Comparison of ENCODE assay signal across 1 cellular context in the genomic region with DNA sequence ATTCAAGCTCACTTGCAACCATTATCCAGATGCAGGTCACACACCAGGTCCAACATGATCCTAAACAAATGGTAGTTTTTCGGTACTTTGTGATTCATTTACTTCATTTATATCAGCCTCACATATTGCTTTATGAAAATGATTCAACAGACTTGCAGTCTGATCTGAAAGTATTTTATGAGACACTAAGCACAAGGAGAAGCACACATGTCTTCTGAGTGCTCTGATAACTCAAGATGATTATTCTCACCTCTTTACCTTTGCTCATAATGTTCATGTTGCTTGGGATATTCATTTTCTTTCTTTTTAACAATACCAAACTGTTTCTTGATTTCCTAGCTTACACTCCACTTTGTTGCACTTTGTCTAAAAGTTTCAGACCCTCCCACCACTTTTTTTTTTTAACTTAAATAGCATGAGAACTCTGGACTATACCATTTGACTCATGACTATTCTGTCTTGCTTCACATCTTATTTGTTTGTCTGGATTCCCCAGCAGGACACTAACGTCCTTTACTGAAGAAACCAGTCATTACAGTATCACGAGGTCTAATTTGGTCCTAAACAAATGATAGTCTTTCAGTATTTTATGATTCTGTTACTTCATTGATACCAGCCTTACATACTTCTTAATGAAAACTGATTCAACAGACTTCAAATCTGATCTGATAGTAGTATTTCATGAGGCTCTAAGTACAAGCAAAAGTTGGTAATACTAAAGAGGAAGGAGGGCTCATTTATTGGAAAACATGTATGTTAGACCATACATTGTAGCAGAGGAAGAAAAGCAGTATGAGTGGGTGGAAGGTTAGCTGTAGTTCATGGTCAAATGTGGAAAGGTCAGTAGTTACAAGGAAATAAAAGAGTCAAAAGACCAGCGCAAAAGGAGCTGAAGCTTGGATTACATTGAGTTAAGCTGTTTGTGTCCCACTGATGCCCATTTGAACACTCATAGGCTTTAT.
TF ChIP-seq lines count a peak whose summit lies in the region.

No MANE protein-coding gene starts in this region.

TF ChIP-seq in HepG2, 621 proteins besides CTCF, POLR2A, EP300 and RAD21 (continued from another document and continues in another):
- TF ChIP-seq, protein P1, sequence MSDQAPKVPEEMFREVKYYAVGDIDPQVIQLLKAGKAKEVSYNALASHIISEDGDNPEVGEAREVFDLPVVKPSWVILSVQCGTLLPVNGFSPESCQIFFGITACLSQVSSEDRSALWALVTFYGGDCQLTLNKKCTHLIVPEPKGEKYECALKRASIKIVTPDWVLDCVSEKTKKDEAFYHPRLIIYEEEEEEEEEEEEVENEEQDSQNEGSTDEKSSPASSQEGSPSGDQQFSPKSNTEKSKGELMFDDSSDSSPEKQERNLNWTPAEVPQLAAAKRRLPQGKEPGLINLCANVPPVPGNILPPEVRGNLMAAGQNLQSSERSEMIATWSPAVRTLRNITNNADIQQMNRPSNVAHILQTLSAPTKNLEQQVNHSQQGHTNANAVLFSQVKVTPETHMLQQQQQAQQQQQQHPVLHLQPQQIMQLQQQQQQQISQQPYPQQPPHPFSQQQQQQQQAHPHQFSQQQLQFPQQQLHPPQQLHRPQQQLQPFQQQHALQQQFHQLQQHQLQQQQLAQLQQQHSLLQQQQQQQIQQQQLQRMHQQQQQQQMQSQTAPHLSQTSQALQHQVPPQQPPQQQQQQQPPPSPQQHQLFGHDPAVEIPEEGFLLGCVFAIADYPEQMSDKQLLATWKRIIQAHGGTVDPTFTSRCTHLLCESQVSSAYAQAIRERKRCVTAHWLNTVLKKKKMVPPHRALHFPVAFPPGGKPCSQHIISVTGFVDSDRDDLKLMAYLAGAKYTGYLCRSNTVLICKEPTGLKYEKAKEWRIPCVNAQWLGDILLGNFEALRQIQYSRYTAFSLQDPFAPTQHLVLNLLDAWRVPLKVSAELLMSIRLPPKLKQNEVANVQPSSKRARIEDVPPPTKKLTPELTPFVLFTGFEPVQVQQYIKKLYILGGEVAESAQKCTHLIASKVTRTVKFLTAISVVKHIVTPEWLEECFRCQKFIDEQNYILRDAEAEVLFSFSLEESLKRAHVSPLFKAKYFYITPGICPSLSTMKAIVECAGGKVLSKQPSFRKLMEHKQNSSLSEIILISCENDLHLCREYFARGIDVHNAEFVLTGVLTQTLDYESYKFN (CRISPR knock-in tag; conservative IDR thresholded peaks at IDR 0.05) = no peak
- no peak for TF ChIP-seq ZFP62 (CRISPR knock-in tag; IDR thresholded peaks at IDR 0.05)
- TF ChIP-seq, protein P2, sequence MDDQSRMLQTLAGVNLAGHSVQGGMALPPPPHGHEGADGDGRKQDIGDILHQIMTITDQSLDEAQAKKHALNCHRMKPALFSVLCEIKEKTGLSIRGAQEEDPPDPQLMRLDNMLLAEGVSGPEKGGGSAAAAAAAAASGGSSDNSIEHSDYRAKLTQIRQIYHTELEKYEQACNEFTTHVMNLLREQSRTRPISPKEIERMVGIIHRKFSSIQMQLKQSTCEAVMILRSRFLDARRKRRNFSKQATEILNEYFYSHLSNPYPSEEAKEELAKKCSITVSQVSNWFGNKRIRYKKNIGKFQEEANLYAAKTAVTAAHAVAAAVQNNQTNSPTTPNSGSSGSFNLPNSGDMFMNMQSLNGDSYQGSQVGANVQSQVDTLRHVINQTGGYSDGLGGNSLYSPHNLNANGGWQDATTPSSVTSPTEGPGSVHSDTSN (CRISPR knock-in tag; IDR thresholded peaks at IDR 0.05; ENCODE audit: borderline replicate concordance) = no peak
- no peak for TF ChIP-seq ZNF713 (CRISPR knock-in tag; IDR thresholded peaks at IDR 0.05)
- TF ChIP-seq ZNF510 (CRISPR knock-in tag; IDR thresholded peaks at IDR 0.05; ENCODE audit: low read depth) = no peak
- no peak for TF ChIP-seq GATA4 (IDR thresholded peaks at IDR 0.05; ENCODE audit: borderline replicate concordance, low read depth)
- no peak for TF ChIP-seq XRCC5 (optimal IDR thresholded peaks at IDR 0.05; ENCODE audit: low read length)
- TF ChIP-seq NFIB (CRISPR knock-in tag; IDR thresholded peaks at IDR 0.05; ENCODE audit: borderline replicate concordance) = no peak
- no peak for TF ChIP-seq LCORL (IDR thresholded peaks at IDR 0.05)
- no peak for TF ChIP-seq LCORL (CRISPR knock-in tag; IDR thresholded peaks at IDR 0.05)
- TF ChIP-seq ZNF329 (CRISPR knock-in tag; IDR thresholded peaks at IDR 0.05; ENCODE audit: low read depth) = no peak
- TF ChIP-seq KLF6 (CRISPR knock-in tag; IDR thresholded peaks at IDR 0.05) = no peak
- no peak for TF ChIP-seq ZNF570 (CRISPR knock-in tag; IDR thresholded peaks at IDR 0.05; ENCODE audit: borderline replicate concordance)
- no peak for TF ChIP-seq ARID2 (CRISPR knock-in tag; IDR thresholded peaks at IDR 0.05; ENCODE audit: borderline replicate concordance)
- no peak for TF ChIP-seq MTA1 (CRISPR knock-in tag; IDR thresholded peaks at IDR 0.05; ENCODE audit: borderline replicate concordance)
- TF ChIP-seq TEAD3 (CRISPR knock-in tag; optimal IDR thresholded peaks at IDR 0.05; ENCODE audit: borderline replicate concordance) = no peak
- TF ChIP-seq MIXL1 (CRISPR knock-in tag; IDR thresholded peaks at IDR 0.05) = peak; percentile 19; the same call in 1 of the 2 replicates
- no peak for TF ChIP-seq ZNF460 (CRISPR knock-in tag; IDR thresholded peaks at IDR 0.05; ENCODE audit: borderline replicate concordance)
- no peak for TF ChIP-seq MYNN (CRISPR knock-in tag; IDR thresholded peaks at IDR 0.05; ENCODE audit: low read depth)
- no peak for TF ChIP-seq ONECUT2 (CRISPR knock-in tag; IDR thresholded peaks at IDR 0.05)
- no peak for TF ChIP-seq HNRNPUL1 (IDR thresholded peaks at IDR 0.05; ENCODE audit: low read depth, low read length)
- TF ChIP-seq, protein P3, sequence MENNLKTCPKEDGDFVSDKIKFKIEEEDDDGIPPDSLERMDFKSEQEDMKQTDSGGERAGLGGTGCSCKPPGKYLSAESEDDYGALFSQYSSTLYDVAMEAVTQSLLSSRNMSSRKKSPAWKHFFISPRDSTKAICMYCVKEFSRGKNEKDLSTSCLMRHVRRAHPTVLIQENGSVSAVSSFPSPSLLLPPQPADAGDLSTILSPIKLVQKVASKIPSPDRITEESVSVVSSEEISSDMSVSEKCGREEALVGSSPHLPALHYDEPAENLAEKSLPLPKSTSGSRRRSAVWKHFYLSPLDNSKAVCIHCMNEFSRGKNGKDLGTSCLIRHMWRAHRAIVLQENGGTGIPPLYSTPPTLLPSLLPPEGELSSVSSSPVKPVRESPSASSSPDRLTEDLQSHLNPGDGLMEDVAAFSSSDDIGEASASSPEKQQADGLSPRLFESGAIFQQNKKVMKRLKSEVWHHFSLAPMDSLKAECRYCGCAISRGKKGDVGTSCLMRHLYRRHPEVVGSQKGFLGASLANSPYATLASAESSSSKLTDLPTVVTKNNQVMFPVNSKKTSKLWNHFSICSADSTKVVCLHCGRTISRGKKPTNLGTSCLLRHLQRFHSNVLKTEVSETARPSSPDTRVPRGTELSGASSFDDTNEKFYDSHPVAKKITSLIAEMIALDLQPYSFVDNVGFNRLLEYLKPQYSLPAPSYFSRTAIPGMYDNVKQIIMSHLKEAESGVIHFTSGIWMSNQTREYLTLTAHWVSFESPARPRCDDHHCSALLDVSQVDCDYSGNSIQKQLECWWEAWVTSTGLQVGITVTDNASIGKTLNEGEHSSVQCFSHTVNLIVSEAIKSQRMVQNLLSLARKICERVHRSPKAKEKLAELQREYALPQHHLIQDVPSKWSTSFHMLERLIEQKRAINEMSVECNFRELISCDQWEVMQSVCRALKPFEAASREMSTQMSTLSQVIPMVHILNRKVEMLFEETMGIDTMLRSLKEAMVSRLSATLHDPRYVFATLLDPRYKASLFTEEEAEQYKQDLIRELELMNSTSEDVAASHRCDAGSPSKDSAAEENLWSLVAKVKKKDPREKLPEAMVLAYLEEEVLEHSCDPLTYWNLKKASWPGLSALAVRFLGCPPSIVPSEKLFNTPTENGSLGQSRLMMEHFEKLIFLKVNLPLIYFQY (CRISPR knock-in tag; IDR thresholded peaks at IDR 0.05; ENCODE audit: borderline replicate concordance) = no peak
- TF ChIP-seq, protein P4, sequence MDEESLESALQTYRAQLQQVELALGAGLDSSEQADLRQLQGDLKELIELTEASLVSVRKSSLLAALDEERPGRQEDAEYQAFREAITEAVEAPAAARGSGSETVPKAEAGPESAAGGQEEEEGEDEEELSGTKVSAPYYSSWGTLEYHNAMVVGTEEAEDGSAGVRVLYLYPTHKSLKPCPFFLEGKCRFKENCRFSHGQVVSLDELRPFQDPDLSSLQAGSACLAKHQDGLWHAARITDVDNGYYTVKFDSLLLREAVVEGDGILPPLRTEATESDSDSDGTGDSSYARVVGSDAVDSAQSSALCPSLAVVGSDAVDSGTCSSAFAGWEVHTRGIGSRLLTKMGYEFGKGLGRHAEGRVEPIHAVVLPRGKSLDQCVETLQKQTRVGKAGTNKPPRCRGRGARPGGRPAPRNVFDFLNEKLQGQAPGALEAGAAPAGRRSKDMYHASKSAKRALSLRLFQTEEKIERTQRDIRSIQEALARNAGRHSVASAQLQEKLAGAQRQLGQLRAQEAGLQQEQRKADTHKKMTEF (CRISPR knock-in tag; IDR thresholded peaks at IDR 0.05) = peak; percentile 19; the same call in 1 of the 2 replicates
- no peak for TF ChIP-seq KDM5A (IDR thresholded peaks at IDR 0.05; ENCODE audit: borderline replicate concordance, low read length)
- TF ChIP-seq ATF1 (CRISPR knock-in tag; IDR thresholded peaks at IDR 0.05) = no peak
- TF ChIP-seq, protein P5, sequence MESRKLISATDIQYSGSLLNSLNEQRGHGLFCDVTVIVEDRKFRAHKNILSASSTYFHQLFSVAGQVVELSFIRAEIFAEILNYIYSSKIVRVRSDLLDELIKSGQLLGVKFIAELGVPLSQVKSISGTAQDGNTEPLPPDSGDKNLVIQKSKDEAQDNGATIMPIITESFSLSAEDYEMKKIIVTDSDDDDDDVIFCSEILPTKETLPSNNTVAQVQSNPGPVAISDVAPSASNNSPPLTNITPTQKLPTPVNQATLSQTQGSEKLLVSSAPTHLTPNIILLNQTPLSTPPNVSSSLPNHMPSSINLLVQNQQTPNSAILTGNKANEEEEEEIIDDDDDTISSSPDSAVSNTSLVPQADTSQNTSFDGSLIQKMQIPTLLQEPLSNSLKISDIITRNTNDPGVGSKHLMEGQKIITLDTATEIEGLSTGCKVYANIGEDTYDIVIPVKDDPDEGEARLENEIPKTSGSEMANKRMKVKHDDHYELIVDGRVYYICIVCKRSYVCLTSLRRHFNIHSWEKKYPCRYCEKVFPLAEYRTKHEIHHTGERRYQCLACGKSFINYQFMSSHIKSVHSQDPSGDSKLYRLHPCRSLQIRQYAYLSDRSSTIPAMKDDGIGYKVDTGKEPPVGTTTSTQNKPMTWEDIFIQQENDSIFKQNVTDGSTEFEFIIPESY (CRISPR knock-in tag; IDR thresholded peaks at IDR 0.05) = no peak
- no peak for TF ChIP-seq ZNF251 (CRISPR knock-in tag; IDR thresholded peaks at IDR 0.05)
- TF ChIP-seq SOX6 (IDR thresholded peaks at IDR 0.05) = no peak
- no peak for TF ChIP-seq SOX6 (CRISPR knock-in tag; IDR thresholded peaks at IDR 0.05)
- TF ChIP-seq TEAD2 (CRISPR knock-in tag; IDR thresholded peaks at IDR 0.05) = no peak
- peak; percentile 53; the same call in 1 of the 2 replicates for TF ChIP-seq CEBPB (IDR thresholded peaks at IDR 0.05; ENCODE audit: borderline replicate concordance, low read depth, low read length)
- no peak for TF ChIP-seq ELF3 (CRISPR knock-in tag; IDR thresholded peaks at IDR 0.05)
- TF ChIP-seq ATRX (CRISPR knock-in tag; IDR thresholded peaks at IDR 0.05; ENCODE audit: borderline replicate concordance) = no peak
- TF ChIP-seq KLF16 (CRISPR knock-in tag; IDR thresholded peaks at IDR 0.05) = no peak
- TF ChIP-seq CREB1 (IDR thresholded peaks at IDR 0.05) = no peak
- peak; percentile 37; the same call in 1 of the 2 replicates for TF ChIP-seq CREB1 (CRISPR knock-in tag; IDR thresholded peaks at IDR 0.05)
- TF ChIP-seq HNF4A (CRISPR knock-in tag; IDR thresholded peaks at IDR 0.05) = peak; percentile 34; the same call in 1 of the 2 replicates
- TF ChIP-seq, protein P6, sequence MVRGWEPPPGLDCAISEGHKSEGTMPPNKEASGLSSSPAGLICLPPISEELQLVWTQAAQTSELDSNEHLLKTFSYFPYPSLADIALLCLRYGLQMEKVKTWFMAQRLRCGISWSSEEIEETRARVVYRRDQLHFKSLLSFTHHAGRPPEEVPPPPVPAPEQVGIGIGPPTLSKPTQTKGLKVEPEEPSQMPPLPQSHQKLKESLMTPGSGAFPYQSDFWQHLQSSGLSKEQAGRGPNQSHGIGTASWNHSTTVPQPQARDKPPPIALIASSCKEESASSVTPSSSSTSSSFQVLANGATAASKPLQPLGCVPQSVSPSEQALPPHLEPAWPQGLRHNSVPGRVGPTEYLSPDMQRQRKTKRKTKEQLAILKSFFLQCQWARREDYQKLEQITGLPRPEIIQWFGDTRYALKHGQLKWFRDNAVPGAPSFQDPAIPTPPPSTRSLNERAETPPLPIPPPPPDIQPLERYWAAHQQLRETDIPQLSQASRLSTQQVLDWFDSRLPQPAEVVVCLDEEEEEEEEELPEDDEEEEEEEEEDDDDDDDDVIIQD (CRISPR knock-in tag; IDR thresholded peaks at IDR 0.05; ENCODE audit: low read depth) = peak; percentile 34; the same call in 1 of the 2 replicates
- no peak for TF ChIP-seq MED1 (CRISPR knock-in tag; IDR thresholded peaks at IDR 0.05)
- TF ChIP-seq ZMYM3 (CRISPR knock-in tag; IDR thresholded peaks at IDR 0.05) = no peak
- TF ChIP-seq KAT7 (CRISPR knock-in tag; IDR thresholded peaks at IDR 0.05; ENCODE audit: borderline replicate concordance) = no peak
- no peak for TF ChIP-seq ZNF577 (CRISPR knock-in tag; IDR thresholded peaks at IDR 0.05; ENCODE audit: borderline replicate concordance, low read depth)
- TF ChIP-seq, protein P7, sequence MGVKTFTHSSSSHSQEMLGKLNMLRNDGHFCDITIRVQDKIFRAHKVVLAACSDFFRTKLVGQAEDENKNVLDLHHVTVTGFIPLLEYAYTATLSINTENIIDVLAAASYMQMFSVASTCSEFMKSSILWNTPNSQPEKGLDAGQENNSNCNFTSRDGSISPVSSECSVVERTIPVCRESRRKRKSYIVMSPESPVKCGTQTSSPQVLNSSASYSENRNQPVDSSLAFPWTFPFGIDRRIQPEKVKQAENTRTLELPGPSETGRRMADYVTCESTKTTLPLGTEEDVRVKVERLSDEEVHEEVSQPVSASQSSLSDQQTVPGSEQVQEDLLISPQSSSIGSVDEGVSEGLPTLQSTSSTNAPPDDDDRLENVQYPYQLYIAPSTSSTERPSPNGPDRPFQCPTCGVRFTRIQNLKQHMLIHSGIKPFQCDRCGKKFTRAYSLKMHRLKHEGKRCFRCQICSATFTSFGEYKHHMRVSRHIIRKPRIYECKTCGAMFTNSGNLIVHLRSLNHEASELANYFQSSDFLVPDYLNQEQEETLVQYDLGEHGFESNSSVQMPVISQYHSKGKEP (CRISPR knock-in tag; IDR thresholded peaks at IDR 0.05) = no peak
- no peak for TF ChIP-seq ZNF350 (CRISPR knock-in tag; IDR thresholded peaks at IDR 0.05; ENCODE audit: borderline replicate concordance, low read depth)
- TF ChIP-seq GATAD2A (CRISPR knock-in tag; IDR thresholded peaks at IDR 0.05) = peak; percentile 50; the same call in 1 of the 2 replicates
- no peak for TF ChIP-seq ZNF234 (CRISPR knock-in tag; conservative IDR thresholded peaks at IDR 0.05)
- no peak for TF ChIP-seq NFATC3 (CRISPR knock-in tag; IDR thresholded peaks at IDR 0.05)
